ENCODE assay signal across 1 cellular context in the genomic region with DNA sequence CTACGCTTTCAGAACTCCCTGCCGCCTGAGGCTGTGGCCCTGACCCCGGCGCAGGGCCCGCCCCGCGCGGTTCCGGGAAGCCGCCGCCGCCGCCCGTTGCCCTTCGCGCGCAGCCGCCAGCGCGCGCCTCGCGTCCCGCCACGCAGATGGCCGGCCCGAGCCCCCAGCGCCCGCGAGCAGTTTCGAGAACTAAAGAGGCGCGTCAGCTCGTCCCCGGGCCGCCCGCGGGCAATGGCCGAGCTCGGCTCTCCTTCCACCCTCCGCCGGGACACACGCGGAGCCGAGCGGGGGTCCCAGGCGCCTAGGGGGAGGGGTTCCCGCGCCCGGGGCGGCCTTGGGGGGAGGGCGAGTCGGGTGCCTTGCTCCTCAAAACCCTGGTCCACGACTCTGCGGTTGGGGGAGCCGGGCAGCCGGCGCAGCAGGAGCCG.
A peak's percentile ranks its signal among the peaks of the same experiment; 100 is the strongest.
TF ChIP-seq lines count a peak whose summit lies in the region.

No MANE protein-coding gene starts in this region.

TF ChIP-seq in HepG2, 621 proteins besides CTCF, POLR2A, EP300 and RAD21 (continued from another document and continues in another):
- TF ChIP-seq, protein P1, sequence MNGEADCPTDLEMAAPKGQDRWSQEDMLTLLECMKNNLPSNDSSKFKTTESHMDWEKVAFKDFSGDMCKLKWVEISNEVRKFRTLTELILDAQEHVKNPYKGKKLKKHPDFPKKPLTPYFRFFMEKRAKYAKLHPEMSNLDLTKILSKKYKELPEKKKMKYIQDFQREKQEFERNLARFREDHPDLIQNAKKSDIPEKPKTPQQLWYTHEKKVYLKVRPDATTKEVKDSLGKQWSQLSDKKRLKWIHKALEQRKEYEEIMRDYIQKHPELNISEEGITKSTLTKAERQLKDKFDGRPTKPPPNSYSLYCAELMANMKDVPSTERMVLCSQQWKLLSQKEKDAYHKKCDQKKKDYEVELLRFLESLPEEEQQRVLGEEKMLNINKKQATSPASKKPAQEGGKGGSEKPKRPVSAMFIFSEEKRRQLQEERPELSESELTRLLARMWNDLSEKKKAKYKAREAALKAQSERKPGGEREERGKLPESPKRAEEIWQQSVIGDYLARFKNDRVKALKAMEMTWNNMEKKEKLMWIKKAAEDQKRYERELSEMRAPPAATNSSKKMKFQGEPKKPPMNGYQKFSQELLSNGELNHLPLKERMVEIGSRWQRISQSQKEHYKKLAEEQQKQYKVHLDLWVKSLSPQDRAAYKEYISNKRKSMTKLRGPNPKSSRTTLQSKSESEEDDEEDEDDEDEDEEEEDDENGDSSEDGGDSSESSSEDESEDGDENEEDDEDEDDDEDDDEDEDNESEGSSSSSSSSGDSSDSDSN (CRISPR knock-in tag; IDR thresholded peaks at IDR 0.05): peak; percentile 53; the same call in 1 of the 2 replicates
- peak; percentile 49; the same call in 1 of the 2 replicates for TF ChIP-seq GABPB1 (CRISPR knock-in tag; IDR thresholded peaks at IDR 0.05)
- TF ChIP-seq, protein P2, sequence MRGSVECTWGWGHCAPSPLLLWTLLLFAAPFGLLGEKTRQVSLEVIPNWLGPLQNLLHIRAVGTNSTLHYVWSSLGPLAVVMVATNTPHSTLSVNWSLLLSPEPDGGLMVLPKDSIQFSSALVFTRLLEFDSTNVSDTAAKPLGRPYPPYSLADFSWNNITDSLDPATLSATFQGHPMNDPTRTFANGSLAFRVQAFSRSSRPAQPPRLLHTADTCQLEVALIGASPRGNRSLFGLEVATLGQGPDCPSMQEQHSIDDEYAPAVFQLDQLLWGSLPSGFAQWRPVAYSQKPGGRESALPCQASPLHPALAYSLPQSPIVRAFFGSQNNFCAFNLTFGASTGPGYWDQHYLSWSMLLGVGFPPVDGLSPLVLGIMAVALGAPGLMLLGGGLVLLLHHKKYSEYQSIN (CRISPR knock-in tag; IDR thresholded peaks at IDR 0.05; ENCODE audit: borderline replicate concordance): no peak
- TF ChIP-seq ZNF766 (CRISPR knock-in tag; IDR thresholded peaks at IDR 0.05; ENCODE audit: borderline replicate concordance): no peak
- TF ChIP-seq, protein P3, sequence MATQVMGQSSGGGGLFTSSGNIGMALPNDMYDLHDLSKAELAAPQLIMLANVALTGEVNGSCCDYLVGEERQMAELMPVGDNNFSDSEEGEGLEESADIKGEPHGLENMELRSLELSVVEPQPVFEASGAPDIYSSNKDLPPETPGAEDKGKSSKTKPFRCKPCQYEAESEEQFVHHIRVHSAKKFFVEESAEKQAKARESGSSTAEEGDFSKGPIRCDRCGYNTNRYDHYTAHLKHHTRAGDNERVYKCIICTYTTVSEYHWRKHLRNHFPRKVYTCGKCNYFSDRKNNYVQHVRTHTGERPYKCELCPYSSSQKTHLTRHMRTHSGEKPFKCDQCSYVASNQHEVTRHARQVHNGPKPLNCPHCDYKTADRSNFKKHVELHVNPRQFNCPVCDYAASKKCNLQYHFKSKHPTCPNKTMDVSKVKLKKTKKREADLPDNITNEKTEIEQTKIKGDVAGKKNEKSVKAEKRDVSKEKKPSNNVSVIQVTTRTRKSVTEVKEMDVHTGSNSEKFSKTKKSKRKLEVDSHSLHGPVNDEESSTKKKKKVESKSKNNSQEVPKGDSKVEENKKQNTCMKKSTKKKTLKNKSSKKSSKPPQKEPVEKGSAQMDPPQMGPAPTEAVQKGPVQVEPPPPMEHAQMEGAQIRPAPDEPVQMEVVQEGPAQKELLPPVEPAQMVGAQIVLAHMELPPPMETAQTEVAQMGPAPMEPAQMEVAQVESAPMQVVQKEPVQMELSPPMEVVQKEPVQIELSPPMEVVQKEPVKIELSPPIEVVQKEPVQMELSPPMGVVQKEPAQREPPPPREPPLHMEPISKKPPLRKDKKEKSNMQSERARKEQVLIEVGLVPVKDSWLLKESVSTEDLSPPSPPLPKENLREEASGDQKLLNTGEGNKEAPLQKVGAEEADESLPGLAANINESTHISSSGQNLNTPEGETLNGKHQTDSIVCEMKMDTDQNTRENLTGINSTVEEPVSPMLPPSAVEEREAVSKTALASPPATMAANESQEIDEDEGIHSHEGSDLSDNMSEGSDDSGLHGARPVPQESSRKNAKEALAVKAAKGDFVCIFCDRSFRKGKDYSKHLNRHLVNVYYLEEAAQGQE (IDR thresholded peaks at IDR 0.05; ENCODE audit: borderline replicate concordance in 1 of 2, low read depth in 1 of 2, low read length in 2 of 2): no peak
- no peak for TF ChIP-seq HDAC6 (IDR thresholded peaks at IDR 0.05; ENCODE audit: low read depth, low read length)
- TF ChIP-seq RBM39 (IDR thresholded peaks at IDR 0.05; ENCODE audit: low read depth, low read length, poor library complexity, severe bottlenecking): peak; percentile 65
- TF ChIP-seq, protein P4, sequence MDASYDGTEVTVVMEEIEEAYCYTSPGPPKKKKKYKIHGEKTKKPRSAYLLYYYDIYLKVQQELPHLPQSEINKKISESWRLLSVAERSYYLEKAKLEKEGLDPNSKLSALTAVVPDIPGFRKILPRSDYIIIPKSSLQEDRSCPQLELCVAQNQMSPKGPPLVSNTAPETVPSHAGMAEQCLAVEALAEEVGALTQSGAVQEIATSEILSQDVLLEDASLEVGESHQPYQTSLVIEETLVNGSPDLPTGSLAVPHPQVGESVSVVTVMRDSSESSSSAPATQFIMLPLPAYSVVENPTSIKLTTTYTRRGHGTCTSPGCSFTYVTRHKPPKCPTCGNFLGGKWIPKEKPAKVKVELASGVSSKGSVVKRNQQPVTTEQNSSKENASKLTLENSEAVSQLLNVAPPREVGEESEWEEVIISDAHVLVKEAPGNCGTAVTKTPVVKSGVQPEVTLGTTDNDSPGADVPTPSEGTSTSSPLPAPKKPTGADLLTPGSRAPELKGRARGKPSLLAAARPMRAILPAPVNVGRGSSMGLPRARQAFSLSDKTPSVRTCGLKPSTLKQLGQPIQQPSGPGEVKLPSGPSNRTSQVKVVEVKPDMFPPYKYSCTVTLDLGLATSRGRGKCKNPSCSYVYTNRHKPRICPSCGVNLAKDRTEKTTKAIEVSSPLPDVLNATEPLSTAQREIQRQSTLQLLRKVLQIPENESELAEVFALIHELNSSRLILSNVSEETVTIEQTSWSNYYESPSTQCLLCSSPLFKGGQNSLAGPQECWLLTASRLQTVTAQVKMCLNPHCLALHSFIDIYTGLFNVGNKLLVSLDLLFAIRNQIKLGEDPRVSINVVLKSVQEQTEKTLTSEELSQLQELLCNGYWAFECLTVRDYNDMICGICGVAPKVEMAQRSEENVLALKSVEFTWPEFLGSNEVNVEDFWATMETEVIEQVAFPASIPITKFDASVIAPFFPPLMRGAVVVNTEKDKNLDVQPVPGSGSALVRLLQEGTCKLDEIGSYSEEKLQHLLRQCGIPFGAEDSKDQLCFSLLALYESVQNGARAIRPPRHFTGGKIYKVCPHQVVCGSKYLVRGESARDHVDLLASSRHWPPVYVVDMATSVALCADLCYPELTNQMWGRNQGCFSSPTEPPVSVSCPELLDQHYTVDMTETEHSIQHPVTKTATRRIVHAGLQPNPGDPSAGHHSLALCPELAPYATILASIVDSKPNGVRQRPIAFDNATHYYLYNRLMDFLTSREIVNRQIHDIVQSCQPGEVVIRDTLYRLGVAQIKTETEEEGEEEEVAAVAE (CRISPR knock-in tag; IDR thresholded peaks at IDR 0.05; ENCODE audit: borderline replicate concordance): no peak
- TF ChIP-seq, protein P5, sequence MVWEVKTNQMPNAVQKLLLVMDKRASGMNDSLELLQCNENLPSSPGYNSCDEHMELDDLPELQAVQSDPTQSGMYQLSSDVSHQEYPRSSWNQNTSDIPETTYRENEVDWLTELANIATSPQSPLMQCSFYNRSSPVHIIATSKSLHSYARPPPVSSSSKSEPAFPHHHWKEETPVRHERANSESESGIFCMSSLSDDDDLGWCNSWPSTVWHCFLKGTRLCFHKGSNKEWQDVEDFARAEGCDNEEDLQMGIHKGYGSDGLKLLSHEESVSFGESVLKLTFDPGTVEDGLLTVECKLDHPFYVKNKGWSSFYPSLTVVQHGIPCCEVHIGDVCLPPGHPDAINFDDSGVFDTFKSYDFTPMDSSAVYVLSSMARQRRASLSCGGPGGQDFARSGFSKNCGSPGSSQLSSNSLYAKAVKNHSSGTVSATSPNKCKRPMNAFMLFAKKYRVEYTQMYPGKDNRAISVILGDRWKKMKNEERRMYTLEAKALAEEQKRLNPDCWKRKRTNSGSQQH (CRISPR knock-in tag; IDR thresholded peaks at IDR 0.05; ENCODE audit: low read depth): no peak
- TF ChIP-seq SUZ12 (IDR thresholded peaks at IDR 0.05; ENCODE audit: low read depth, low read length): no peak
- TF ChIP-seq NAIF1 (CRISPR knock-in tag; IDR thresholded peaks at IDR 0.05; ENCODE audit: borderline replicate concordance): no peak
- TF ChIP-seq NR2F1 (CRISPR knock-in tag; IDR thresholded peaks at IDR 0.05): 0 out of 4 replicates have a peak, but pooled peaks of 1 of the 2 experiments have one; percentile 5
- no peak for TF ChIP-seq SRSF4 (IDR thresholded peaks at IDR 0.05; ENCODE audit: low read depth, low read length, poor library complexity, severe bottlenecking)
- TF ChIP-seq ZNF720 (CRISPR knock-in tag; IDR thresholded peaks at IDR 0.05): no peak
- no peak for TF ChIP-seq POLR2G (IDR thresholded peaks at IDR 0.05; ENCODE audit: low read depth, low read length)
- TF ChIP-seq JUN (CRISPR knock-in tag; IDR thresholded peaks at IDR 0.05): no peak
- no peak for TF ChIP-seq KLF15 (CRISPR knock-in tag; IDR thresholded peaks at IDR 0.05; ENCODE audit: borderline replicate concordance)
- no peak for TF ChIP-seq CC2D1A (CRISPR knock-in tag; IDR thresholded peaks at IDR 0.05)
- TF ChIP-seq, protein P6, sequence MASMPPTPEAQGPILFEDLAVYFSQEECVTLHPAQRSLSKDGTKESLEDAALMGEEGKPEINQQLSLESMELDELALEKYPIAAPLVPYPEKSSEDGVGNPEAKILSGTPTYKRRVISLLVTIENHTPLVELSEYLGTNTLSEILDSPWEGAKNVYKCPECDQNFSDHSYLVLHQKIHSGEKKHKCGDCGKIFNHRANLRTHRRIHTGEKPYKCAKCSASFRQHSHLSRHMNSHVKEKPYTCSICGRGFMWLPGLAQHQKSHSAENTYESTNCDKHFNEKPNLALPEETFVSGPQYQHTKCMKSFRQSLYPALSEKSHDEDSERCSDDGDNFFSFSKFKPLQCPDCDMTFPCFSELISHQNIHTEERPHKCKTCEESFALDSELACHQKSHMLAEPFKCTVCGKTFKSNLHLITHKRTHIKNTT (CRISPR knock-in tag; IDR thresholded peaks at IDR 0.05): no peak
- TF ChIP-seq, protein P7, sequence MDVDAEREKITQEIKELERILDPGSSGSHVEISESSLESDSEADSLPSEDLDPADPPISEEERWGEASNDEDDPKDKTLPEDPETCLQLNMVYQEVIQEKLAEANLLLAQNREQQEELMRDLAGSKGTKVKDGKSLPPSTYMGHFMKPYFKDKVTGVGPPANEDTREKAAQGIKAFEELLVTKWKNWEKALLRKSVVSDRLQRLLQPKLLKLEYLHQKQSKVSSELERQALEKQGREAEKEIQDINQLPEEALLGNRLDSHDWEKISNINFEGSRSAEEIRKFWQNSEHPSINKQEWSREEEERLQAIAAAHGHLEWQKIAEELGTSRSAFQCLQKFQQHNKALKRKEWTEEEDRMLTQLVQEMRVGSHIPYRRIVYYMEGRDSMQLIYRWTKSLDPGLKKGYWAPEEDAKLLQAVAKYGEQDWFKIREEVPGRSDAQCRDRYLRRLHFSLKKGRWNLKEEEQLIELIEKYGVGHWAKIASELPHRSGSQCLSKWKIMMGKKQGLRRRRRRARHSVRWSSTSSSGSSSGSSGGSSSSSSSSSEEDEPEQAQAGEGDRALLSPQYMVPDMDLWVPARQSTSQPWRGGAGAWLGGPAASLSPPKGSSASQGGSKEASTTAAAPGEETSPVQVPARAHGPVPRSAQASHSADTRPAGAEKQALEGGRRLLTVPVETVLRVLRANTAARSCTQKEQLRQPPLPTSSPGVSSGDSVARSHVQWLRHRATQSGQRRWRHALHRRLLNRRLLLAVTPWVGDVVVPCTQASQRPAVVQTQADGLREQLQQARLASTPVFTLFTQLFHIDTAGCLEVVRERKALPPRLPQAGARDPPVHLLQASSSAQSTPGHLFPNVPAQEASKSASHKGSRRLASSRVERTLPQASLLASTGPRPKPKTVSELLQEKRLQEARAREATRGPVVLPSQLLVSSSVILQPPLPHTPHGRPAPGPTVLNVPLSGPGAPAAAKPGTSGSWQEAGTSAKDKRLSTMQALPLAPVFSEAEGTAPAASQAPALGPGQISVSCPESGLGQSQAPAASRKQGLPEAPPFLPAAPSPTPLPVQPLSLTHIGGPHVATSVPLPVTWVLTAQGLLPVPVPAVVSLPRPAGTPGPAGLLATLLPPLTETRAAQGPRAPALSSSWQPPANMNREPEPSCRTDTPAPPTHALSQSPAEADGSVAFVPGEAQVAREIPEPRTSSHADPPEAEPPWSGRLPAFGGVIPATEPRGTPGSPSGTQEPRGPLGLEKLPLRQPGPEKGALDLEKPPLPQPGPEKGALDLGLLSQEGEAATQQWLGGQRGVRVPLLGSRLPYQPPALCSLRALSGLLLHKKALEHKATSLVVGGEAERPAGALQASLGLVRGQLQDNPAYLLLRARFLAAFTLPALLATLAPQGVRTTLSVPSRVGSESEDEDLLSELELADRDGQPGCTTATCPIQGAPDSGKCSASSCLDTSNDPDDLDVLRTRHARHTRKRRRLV (CRISPR knock-in tag; IDR thresholded peaks at IDR 0.05): no peak
- TF ChIP-seq POGZ (CRISPR knock-in tag; IDR thresholded peaks at IDR 0.05): peak; percentile 24; the same call in 1 of the 2 replicates
- TF ChIP-seq MYC (CRISPR knock-in tag; IDR thresholded peaks at IDR 0.05; ENCODE audit: borderline replicate concordance): no peak
- no peak for TF ChIP-seq NFE2L2 (IDR thresholded peaks at IDR 0.05; ENCODE audit: low read length)
- TF ChIP-seq STAT5B (CRISPR knock-in tag; IDR thresholded peaks at IDR 0.05): no peak
- TF ChIP-seq ZNF747 (CRISPR knock-in tag; IDR thresholded peaks at IDR 0.05; ENCODE audit: borderline replicate concordance): no peak
